20 cellular contexts compared by ENCODE assay signal in genomic region chr16:24853169-24853824, GRCh38. TPM values are rescaled to one million over a fixed set of nuclear protein-coding genes. Genes with fewer than 3 reads are reported as not detected.
A peak's percentile ranks its signal among the peaks of the same experiment; 100 is the strongest.
DNase-seq lines count a peak whose midpoint lies in the region; ATAC-seq, FAIRE-seq and TF ChIP-seq lines count a peak whose summit lies in the region.
"Had no signal": no experiment of that assay in that cellular context is flagged by ENCODE, and none has a peak within 500 bp of the region (broad histone marks: within the 10 kb centered on the region; RNA-seq: fewer than 3 reads in every experiment).

No MANE protein-coding gene starts in this region.

- H4K8ac ChIP-seq in IMR-90 (ENCODE audit: low read depth in 2 of 2, low read length in 2 of 2), result peak overlapping the region in 1 of 2 experiments; percentile 23; a peak in 1 of 4 replicates
- no peak overlapping the region for H4K8ac ChIP-seq in H9 (replicated peaks; ENCODE audit: insufficient read length, low read depth, low read length)

- H3K27ac Mint-ChIP-seq in MCF 10A (ENCODE audit: low read depth, unreplicated experiment) (no peak overlapping the region), H9 (no peak overlapping the region)
- H3K27ac Mint-ChIP-seq: T-helper 17 cell had no signal

- H3K14ac ChIP-seq in IMR-90 (replicated peaks; ENCODE audit: low read depth, low read length) (0 out of 2 replicates have a peak overlapping the region, but pooled peaks have one; percentile 12), H9 (ENCODE audit: insufficient read depth, low read length) (no peak overlapping the region)

- ATAC-seq in IMR-90 (ENCODE audit: low read depth) (no peak), HG03460 (IDR thresholded peaks at IDR 0.05; ENCODE audit: unreplicated experiment) (no peak), HG03045 (IDR thresholded peaks at IDR 0.05; ENCODE audit: unreplicated experiment) (no peak), GM19035 (IDR thresholded peaks at IDR 0.05; ENCODE audit: unreplicated experiment) (no peak)
- ATAC-seq: T-helper 17 cell had no signal

- TF ChIP-seq CTCF in IMR-90 (conservative IDR thresholded peaks at IDR 0.05; ENCODE audit: low read depth, low read length) (no peak), MCF 10A (IDR thresholded peaks at IDR 0.05; ENCODE audit: unreplicated experiment) (no peak), keratinocyte (optimal IDR thresholded peaks at IDR 0.05 in 1 of 3, IDR thresholded peaks at IDR 0.05 in 1 of 3, conservative IDR thresholded peaks at IDR 0.05 in 1 of 3; ENCODE audit: extremely low read depth in 1 of 3, insufficient read depth in 2 of 3, low read length in 3 of 3) (no peak), H9 (conservative IDR thresholded peaks at IDR 0.05) (no peak)

- H3K79me2 ChIP-seq in ACC112 (ENCODE audit: control insufficient read depth, insufficient read depth, low read length, unreplicated experiment) (no peaks in the 10 kb centered on the region), keratinocyte (ENCODE audit: control insufficient read depth, insufficient read depth, low read length) (no peaks in the 10 kb centered on the region), H9 (ENCODE audit: insufficient read depth, low read length) (no peaks in the 10 kb centered on the region)

- 27% methylated on average over 2 of the region's 8 CpGs; no CpG with 5 or more reads in 1 of the 2 experiments for WGBS in IMR-90 (ENCODE audit: extremely low coverage in 2 of 2, insufficient read length in 1 of 2), 2 experiments
- WGBS in H9 (ENCODE audit: extremely low coverage, insufficient read length, low lambda C conversion rate), result no CpG with 5 or more reads among the region's 8 CpGs

- peak overlapping the region; percentile 86 for H2BK20ac ChIP-seq in IMR-90 (ENCODE audit: low read depth, low read length)
- H2BK20ac ChIP-seq in H9 (ENCODE audit: low read depth, low read length, poor library complexity, severe bottlenecking), result no peak overlapping the region

- H3K23me2 ChIP-seq in H9 (ENCODE audit: insufficient read length, low read depth, low read length, poor library complexity, severe bottlenecking), result no peaks in the 10 kb centered on the region

- POLR2A ChIA-PET in IMR-90 (lab: Charles Lee; ENCODE audit: unreplicated experiment) (no interaction called here), MCF 10A (lab: Yijun Ruan, JAX) (no interaction called here)

- peaks cover 22% of the 10 kb centered on the region for H3K4me1 Mint-ChIP-seq in MCF 10A (ENCODE audit: insufficient read depth, unreplicated experiment)
- H3K4me1 Mint-ChIP-seq in H9, result peaks cover 2 to 9% of the 10 kb centered on the region in 2 experiments; a peak in 2 of 4 replicates

- no peak overlapping the region for H3K9ac ChIP-seq in IMR-90 (ENCODE audit: low read depth, low read length)
- H3K9ac ChIP-seq in keratinocyte (ENCODE audit: control insufficient read depth, extremely low read depth, insufficient read depth, low read length), result no peak overlapping the region
- H3K9ac ChIP-seq in H9 (ENCODE audit: extremely low read depth, insufficient read length, low read length), result no peak overlapping the region

- no peak for FAIRE-seq in keratinocyte (lab: Jason Lieb, UNC)

- H2BK5ac ChIP-seq in IMR-90 (ENCODE audit: low read depth, low read length, poor library complexity, severe bottlenecking) (peak overlapping the region; percentile 8), H9 (ENCODE audit: insufficient read length, low read length) (no peak overlapping the region)

- in situ Hi-C loops in IMR-90 (cut with MboI; ENCODE audit: low sequenced_read_pairs), result no loop called here

- no peak for TF ChIP-seq RAD21 in IMR-90 (IDR thresholded peaks at IDR 0.05; ENCODE audit: low read length)

- H3K9me1 ChIP-seq in IMR-90 (ENCODE audit: insufficient read depth, low read length) (peaks cover 23% of the 10 kb centered on the region), keratinocyte (ENCODE audit: control insufficient read depth, extremely low read depth, insufficient read depth, low read length) (no peaks in the 10 kb centered on the region)

- H3K4ac ChIP-seq in IMR-90 (ENCODE audit: low read depth, low read length) (peak overlapping the region; percentile 52), H9 (ENCODE audit: low read depth, low read length) (no peak overlapping the region)

- H3T11ph ChIP-seq in H9 (ENCODE audit: low read length), result no peak overlapping the region

- H3K36me3 ChIP-seq in ACC112 (ENCODE audit: insufficient read depth, low read length) (no peaks in the 10 kb centered on the region), IMR-90 (ENCODE audit: control insufficient read depth, insufficient read depth, low read length) (no peaks in the 10 kb centered on the region), keratinocyte (ENCODE audit: control insufficient read depth in 2 of 2, extremely low read depth in 1 of 2, insufficient read depth in 2 of 2, low read length in 2 of 2) (no peaks in the 10 kb centered on the region)
- H3K36me3 ChIP-seq: adrenal gland, left ventricle myocardium inferior, neutrophil, upper lobe of left lung had no signal

- H4K91ac ChIP-seq in IMR-90 (ENCODE audit: insufficient read depth, low read depth, low read length) (peak overlapping the region; percentile 31; the same call in 1 of the 2 replicates), H9 (ENCODE audit: insufficient read length, low read depth, low read length) (no peak overlapping the region)

- H3K18ac ChIP-seq in IMR-90 (ENCODE audit: low read depth, low read length) (peak overlapping the region; percentile 45), H9 (ENCODE audit: insufficient read length, low read depth, low read length) (no peak overlapping the region)

- H3K4me2 ChIP-seq in IMR-90 (ENCODE audit: low read depth, low read length) (peak overlapping the region; percentile 35), keratinocyte (ENCODE audit: control insufficient read depth, extremely low read depth, insufficient read depth, low read depth, low read length) (peak overlapping the region; percentile 54), H9 (ENCODE audit: insufficient read depth, insufficient read length, low read length) (no peak overlapping the region)

- peaks cover 39% of the 10 kb centered on the region for H3K4me1 ChIP-seq in ACC112 (ENCODE audit: control insufficient read depth, insufficient read depth, low read length, unreplicated experiment)
- peaks cover 12% of the 10 kb centered on the region for H3K4me1 ChIP-seq in IMR-90 (ENCODE audit: control insufficient read depth, insufficient read depth, low read length)
- H3K4me1 ChIP-seq in keratinocyte (ENCODE audit: control insufficient read depth, extremely low read depth, insufficient read depth, low read length), result peaks cover 30% of the 10 kb centered on the region
- H3K4me1 ChIP-seq in H9 (ENCODE audit: insufficient read depth, low read length), result no peaks in the 10 kb centered on the region

- H2BK12ac ChIP-seq in H9 (ENCODE audit: insufficient read length, low read depth, low read length), result no peak overlapping the region

- CTCF ChIA-PET in IMR-90 (lab: Yijun Ruan, JAX), result interaction anchor here (0.6 kb wide), 1 partner anchor 223 kb away, joined by 3 read pairs; no protein-coding TSS in a partner anchor
- CTCF ChIA-PET in MCF 10A (lab: Yijun Ruan, JAX), result interaction anchor here (0.7 to 1.7 kb wide), 3 partner anchors 19 to 372 kb away, joined by 3 to 5 read pairs (median 5); no protein-coding TSS in a partner anchor

- H3K36me3 Mint-ChIP-seq in MCF 10A (ENCODE audit: insufficient read depth, unreplicated experiment), result no peaks in the 10 kb centered on the region
- no peaks in the 10 kb centered on the region for H3K36me3 Mint-ChIP-seq in H9 (ENCODE audit: insufficient read depth in 1 of 3, low read depth in 3 of 3)

- BruUV-seq in IMR-90 (replicated peaks; lab: Mats Ljungman, UMichigan), result no TSS peak
- no TSS peak for BruUV-seq in MCF 10A (replicated peaks; lab: Mats Ljungman, UMichigan)

- intact Hi-C loops in IMR-90 (cut with micrococcal nuclease) (no loop called here), MCF 10A (cut with micrococcal nuclease) (no loop called here)

- H3K9me3 ChIP-seq in IMR-90 (ENCODE audit: control insufficient read depth, insufficient read depth, low read length) (no peaks in the 10 kb centered on the region), keratinocyte (ENCODE audit: control insufficient read depth, low read depth, low read length) (no peaks in the 10 kb centered on the region), H9 (ENCODE audit: control insufficient read depth, low read depth, low read length) (no peaks in the 10 kb centered on the region)
- H3K9me3 ChIP-seq: adrenal gland, left ventricle myocardium inferior, neutrophil, upper lobe of left lung had no signal

- DNase-seq in IMR-90 (no peak), MCF 10A (ENCODE audit: unreplicated experiment) (peak; percentile 32), keratinocyte (ENCODE audit: low read depth, low spot score) (no peak), H9 (no peak)
- DNase-seq: activated effector memory CD4-positive, alpha-beta T cell treated with Interleukin-2 at 50 U/mL for 16 hours; cortex of kidney; KG1; NCI-H2081 treated with DMSO at 0.1 percent for 48 hours; NCI-H524 treated with DMSO at 0.1 percent for 48 hours; Right ventricle myocardium superior; stimulated activated naive CD4-positive, alpha-beta T cell; T-helper 17 cell had no signal

- H3K9me3 Mint-ChIP-seq in MCF 10A (ENCODE audit: unreplicated experiment) (no peaks in the 10 kb centered on the region), H9 (no peaks in the 10 kb centered on the region)

- H3K56ac ChIP-seq in IMR-90 (ENCODE audit: extremely low read depth, insufficient read depth, low read length), result no peak overlapping the region
- H3K56ac ChIP-seq in H9 (ENCODE audit: insufficient read length, low read depth, low read length), result no peak overlapping the region

- peak overlapping the region; percentile 2; the same call in 1 of the 2 replicates for H3K4me3 ChIP-seq in ACC112 (ENCODE audit: low read depth, low read length)
- no peak overlapping the region for H3K4me3 ChIP-seq in IMR-90 (ENCODE audit: insufficient read depth, low read depth, low read length)
- peak overlapping the region in 1 of 3 experiments; percentile 1 for H3K4me3 ChIP-seq in keratinocyte (ENCODE audit: control insufficient read depth in 2 of 3, extremely low read depth in 1 of 3, insufficient read depth in 2 of 3, low read depth in 1 of 3, low read length in 3 of 3)
- H3K4me3 ChIP-seq: adrenal gland, upper lobe of left lung had no signal

- H3K27me3 Mint-ChIP-seq in MCF 10A (ENCODE audit: insufficient read depth, unreplicated experiment) (no peaks in the 10 kb centered on the region), H9 (ENCODE audit: low read depth) (no peaks in the 10 kb centered on the region)

- no peak overlapping the region for H3K27ac ChIP-seq in ACC112 (ENCODE audit: low read depth, low read length)
- H3K27ac ChIP-seq in IMR-90 (ENCODE audit: insufficient read depth, low read length), result no peak overlapping the region
- H3K27ac ChIP-seq in keratinocyte (ENCODE audit: control insufficient read depth, insufficient read depth, low read length), result no peak overlapping the region
- H3K27ac ChIP-seq in H9 (ENCODE audit: insufficient read length, low read depth, low read length), result no peak overlapping the region
- H3K27ac ChIP-seq: adrenal gland, left ventricle myocardium inferior, neutrophil, upper lobe of left lung had no signal

- H3K79me1 ChIP-seq in IMR-90 (ENCODE audit: low read depth in 1 of 2, low read length in 2 of 2) (no peaks in the 10 kb centered on the region), H9 (ENCODE audit: insufficient read depth, low read depth, low read length, poor library complexity, severe bottlenecking) (no peaks in the 10 kb centered on the region)

- H2AFZ ChIP-seq in ACC112 (ENCODE audit: low read length, unreplicated experiment) (peak overlapping the region; percentile 61), IMR-90 (replicated peaks; ENCODE audit: low read length, poor library complexity) (peak overlapping the region; percentile 75), keratinocyte (ENCODE audit: control insufficient read depth, low read length) (no peak overlapping the region), H9 (ENCODE audit: low read length) (no peak overlapping the region)

- peak overlapping the region; percentile 69 for H2AK5ac ChIP-seq in IMR-90 (ENCODE audit: low read depth, low read length)
- H2AK5ac ChIP-seq in H9 (ENCODE audit: insufficient read length, low read length), result no peak overlapping the region

- peak overlapping the region; percentile 33 for H2BK120ac ChIP-seq in IMR-90 (ENCODE audit: low read depth, low read length)
- no peak overlapping the region for H2BK120ac ChIP-seq in H9 (ENCODE audit: low read depth, low read length, poor library complexity, severe bottlenecking)

- H4K5ac ChIP-seq in IMR-90 (ENCODE audit: low read depth, low read length), result peak overlapping the region; percentile 18; the same call in 1 of the 2 replicates
- no peak overlapping the region for H4K5ac ChIP-seq in H9 (ENCODE audit: insufficient read length, low read depth, low read length)

- peak overlapping the region; percentile 65; the same call in 1 of the 3 replicates for H2BK15ac ChIP-seq in IMR-90 (ENCODE audit: low read depth, low read length)
- no peak overlapping the region for H2BK15ac ChIP-seq in H9 (ENCODE audit: low read depth, low read length)

- no peaks in the 10 kb centered on the region for H3K27me3 ChIP-seq in ACC112 (ENCODE audit: insufficient read depth, low read length)
- H3K27me3 ChIP-seq in IMR-90 (ENCODE audit: control insufficient read depth, insufficient read depth, low read length), result no peaks in the 10 kb centered on the region
- H3K27me3 ChIP-seq in keratinocyte (ENCODE audit: control insufficient read depth, extremely low read depth, insufficient read depth, low read length), result no peaks in the 10 kb centered on the region
- no peaks in the 10 kb centered on the region for H3K27me3 ChIP-seq in H9 (ENCODE audit: insufficient read depth, low read length)
- H3K27me3 ChIP-seq: adrenal gland, upper lobe of left lung had no signal

- no peak overlapping the region for H3K4me3 Mint-ChIP-seq in MCF 10A (ENCODE audit: unreplicated experiment)
- H3K4me3 Mint-ChIP-seq in H9, result no peak overlapping the region
- H3K4me3 Mint-ChIP-seq: T-helper 17 cell had no signal

- dilution Hi-C loops in IMR-90 (cut with HindIII; ENCODE audit: low sequenced_read_pairs, unreplicated experiment), result no loop called here
- dilution Hi-C loops in keratinocyte (cut with MboI; ENCODE audit: extremely low pct_ligation_motif_present, low sequenced_read_pairs), result no loop called here

- H4K20me1 ChIP-seq in IMR-90 (ENCODE audit: insufficient read depth, low read length) (no peaks in the 10 kb centered on the region), keratinocyte (ENCODE audit: control insufficient read depth, extremely low read depth, insufficient read depth, low read length) (no peaks in the 10 kb centered on the region), H9 (ENCODE audit: control insufficient read depth, insufficient read depth, insufficient read length) (peaks cover 3% of the 10 kb centered on the region)

- no peak for TF ChIP-seq POLR2A in IMR-90 (IDR thresholded peaks at IDR 0.05; ENCODE audit: low read depth, low read length)

- H3K23ac ChIP-seq in IMR-90 (ENCODE audit: low read depth, low read length) (no peak overlapping the region; the same call in 1 of the 2 replicates), H9 (ENCODE audit: insufficient read length, low read depth, low read length) (no peak overlapping the region)

- H2AK9ac ChIP-seq in IMR-90 (replicated peaks; ENCODE audit: low read depth, low read length, poor library complexity), result peak overlapping the region; percentile 12

RNA-seq across cellular contexts. Expression of gene SLC5A11, which starts 7.5 kb away (rescaled TPM):
- total RNA-seq in IMR-90 (2012; rRNA removed), result under 0.01 TPM in 1 of 2 replicates, not detected in the other
- not detected in 2 replicates for polyA plus RNA-seq in IMR-90 (2012; rRNA removed)
- not detected in 2 replicates for polyA plus RNA-seq in IMR-90 (2012; cell fraction: cytosol; rRNA removed)
- polyA plus RNA-seq in IMR-90 (2012; cell fraction: nucleus; rRNA removed; ENCODE audit: low replicate concordance), result not detected in 2 replicates
- total RNA-seq in MCF 10A (2022), result not detected in 2 replicates
- 0.07 to 0.17 TPM in 2 of 3 replicates, not detected in the other for polyA plus RNA-seq in keratinocyte
- polyA plus RNA-seq in keratinocyte (2011; ENCODE audit: low read depth), result not detected
- not detected in 2 replicates for polyA plus RNA-seq in keratinocyte (2011; cell fraction: cytosol; rRNA removed)
- 0.28 and 0.43 TPM in 2 replicates for polyA plus RNA-seq in keratinocyte (2011; cell fraction: nucleus; rRNA removed)
- 0.11 TPM in 1 of 2 replicates, not detected in the other for polyA plus RNA-seq in keratinocyte (2012; ENCODE audit: low replicate concordance)
- polyA minus RNA-seq in keratinocyte, result 0.13 to 0.19 TPM (median 0.16 TPM) in 3 replicates
- polyA minus RNA-seq in keratinocyte (2011; cell fraction: cytosol; rRNA and poly(A)+ RNA removed), result not detected
- 0.21 and 0.31 TPM in 2 replicates for polyA minus RNA-seq in keratinocyte (2011; cell fraction: nucleus; rRNA and poly(A)+ RNA removed)
- total RNA-seq in H9 (2021), result 0.15 and 0.22 TPM in 2 replicates
- total RNA-seq: Right ventricle myocardium superior had no signal

Comparison
In these comparisons a context has a peak if more than half of its experiments do, and no peak if none do; other contexts are left out.
1. H2AFZ ChIP-seq: peak in ACC112 (single experiment) and IMR-90 (single experiment); none in keratinocyte (single experiment) and H9 (single experiment).